In genomic region chr5:100904259-100904822, GRCh38 we compare ENCODE assay signal across 9 cellular contexts. TPM values are rescaled to one million over a fixed set of nuclear protein-coding genes. Genes with fewer than 3 reads are reported as not detected.
DNase-seq lines count a peak whose midpoint lies in the region; ATAC-seq and TF ChIP-seq lines count a peak whose summit lies in the region.
"Had no signal": no experiment of that assay in that cellular context is flagged by ENCODE, and none has a peak within 500 bp of the region (broad histone marks: within the 10 kb centered on the region; RNA-seq: fewer than 3 reads in every experiment).

No MANE protein-coding gene starts in this region.

- TF ChIP-seq CTCF in coronary artery (IDR thresholded peaks at IDR 0.05) (no peak), neural progenitor cell (IDR thresholded peaks at IDR 0.05) (no peak)

- no peaks in the 10 kb centered on the region for H3K9me3 Mint-ChIP-seq in T-helper 2 cell treated with Interferon-gamma antibody and Interleukin-4, amounts not matched to agents 5 μg/mL and 100 μg/mL, for 36 hours
- peaks cover 2% of the 10 kb centered on the region for H3K9me3 Mint-ChIP-seq in neural progenitor cell

- H3F3A ChIP-seq in neural progenitor cell (ENCODE audit: low read depth), result peaks cover 22% of the 10 kb centered on the region

- peaks cover 31% of the 10 kb centered on the region for H3K4me1 Mint-ChIP-seq in T-helper 2 cell treated with Interferon-gamma antibody and Interleukin-4, amounts not matched to agents 5 μg/mL and 100 μg/mL, for 36 hours (ENCODE audit: low read depth)
- peaks cover 25% of the 10 kb centered on the region for H3K4me1 Mint-ChIP-seq in neural progenitor cell

- peaks cover 27% of the 10 kb centered on the region for H3K36me3 Mint-ChIP-seq in T-helper 2 cell treated with Interferon-gamma antibody and Interleukin-4, amounts not matched to agents 5 μg/mL and 100 μg/mL, for 36 hours (ENCODE audit: low read depth)
- peaks cover 3% of the 10 kb centered on the region for H3K36me3 Mint-ChIP-seq in neural progenitor cell

- H3K27ac ChIP-seq in coronary artery (peak overlapping the region in 1 of 2 donors; percentile 79), neural progenitor cell (no peak overlapping the region)
- H3K27ac ChIP-seq: 22Rv1 had no signal

- ATAC-seq in HG03103 (IDR thresholded peaks at IDR 0.05; ENCODE audit: low read depth, unreplicated experiment), result peak; percentile 16

- H3K4me3 Mint-ChIP-seq in T-helper 2 cell treated with Interferon-gamma antibody and Interleukin-4, amounts not matched to agents 5 μg/mL and 100 μg/mL, for 36 hours, result peak overlapping the region; percentile 99
- peak overlapping the region; percentile 95 for H3K4me3 Mint-ChIP-seq in neural progenitor cell

- peak overlapping the region; percentile 11 for H2AFZ ChIP-seq in neural progenitor cell (replicated peaks)

- peaks cover 87% of the 10 kb centered on the region for H3K27me3 ChIP-seq in neural progenitor cell

- no peaks in the 10 kb centered on the region for H3K36me3 ChIP-seq in neural progenitor cell

- H3K9ac ChIP-seq in neural progenitor cell, result no peak overlapping the region

- no peaks in the 10 kb centered on the region for H3K79me2 ChIP-seq in neural progenitor cell (ENCODE audit: low read depth)

- H3K4me1 ChIP-seq in neural progenitor cell, result peaks cover 7% of the 10 kb centered on the region

- H3K9me3 ChIP-seq in neural progenitor cell (ENCODE audit: low read depth), result no peaks in the 10 kb centered on the region

- peak overlapping the region; percentile 94 for H3K4me2 ChIP-seq in neural progenitor cell

- DNase-seq in DMS 273 (lab: John Stamatoyannopoulos, UW; ENCODE audit: unreplicated experiment), result peak; percentile 6
- DNase-seq in DMS 273 treated with DMSO at 0.1 percent for 48 hours (lab: John Stamatoyannopoulos, UW), result no peak
- DNase-seq in T-helper 2 cell treated with Interferon-gamma antibody and Interleukin-4, amounts not matched to agents 5 μg/mL and 100 μg/mL, for 36 hours (ENCODE audit: low spot score), result peak; percentile 68
- DNase-seq in coronary artery (ENCODE audit: low spot score), result no peak
- peak; percentile 31 for DNase-seq in neural progenitor cell (ENCODE audit: low spot score)
- DNase-seq in GM19240 (ENCODE audit: insufficient read length, low spot score), result no peak
- DNase-seq in GOT3 (lab: John Stamatoyannopoulos, UW), result no peak

- H3K4me3 ChIP-seq in coronary artery (peak overlapping the region; percentile 62), neural progenitor cell (peak overlapping the region; percentile 63)

- peak overlapping the region; percentile 97 for H3K27ac Mint-ChIP-seq in T-helper 2 cell treated with Interferon-gamma antibody and Interleukin-4, amounts not matched to agents 5 μg/mL and 100 μg/mL, for 36 hours
- H3K27ac Mint-ChIP-seq in neural progenitor cell, result no peak overlapping the region

- no peaks in the 10 kb centered on the region for H4K20me1 ChIP-seq in neural progenitor cell (ENCODE audit: low read depth)

- no peaks in the 10 kb centered on the region for H3K27me3 Mint-ChIP-seq in T-helper 2 cell treated with Interferon-gamma antibody and Interleukin-4, amounts not matched to agents 5 μg/mL and 100 μg/mL, for 36 hours (ENCODE audit: low read depth)
- H3K27me3 Mint-ChIP-seq in neural progenitor cell (ENCODE audit: insufficient read depth, low read depth), result peaks cover 8% of the 10 kb centered on the region

RNA-seq across cellular contexts. Expression of gene ST8SIA4, which starts 1.3 kb away (rescaled TPM):
- 0.71 and 0.84 TPM in 2 replicates for total RNA-seq in neural progenitor cell (ENCODE audit: low replicate concordance)

Comparison
In these comparisons a context has a peak if more than half of its experiments do, and no peak if none do; other contexts are left out.
1. DNase-seq: peak in DMS 273 (single experiment), T-helper 2 cell treated with Interferon-gamma antibody and Interleukin-4, amounts not matched to agents 5 μg/mL and 100 μg/mL, for 36 hours (single experiment) and neural progenitor cell (single experiment); none in DMS 273 treated with DMSO at 0.1 percent for 48 hours (single experiment), coronary artery (single experiment), GM19240 (single experiment) and GOT3 (single experiment).